ENCODE assay signal across 1 cellular context in genomic region chr11:1368216-1368615, GRCh38.
A peak's percentile ranks its signal among the peaks of the same experiment; 100 is the strongest.
TF ChIP-seq lines count a peak whose summit lies in the region.

No MANE protein-coding gene starts in this region.

TF ChIP-seq in K562, 482 proteins besides CTCF, POLR2A, EP300 and RAD21:
- TF ChIP-seq ZNF57 (CRISPR knock-in tag; IDR thresholded peaks at IDR 0.05) (no peak), HINFP (tag; conservative IDR thresholded peaks at IDR 0.05; ENCODE audit: low read depth) (peak; percentile 45; the same call in 1 of the 2 replicates)
